ENCODE assay signal across 8 cellular contexts in the genomic region with DNA sequence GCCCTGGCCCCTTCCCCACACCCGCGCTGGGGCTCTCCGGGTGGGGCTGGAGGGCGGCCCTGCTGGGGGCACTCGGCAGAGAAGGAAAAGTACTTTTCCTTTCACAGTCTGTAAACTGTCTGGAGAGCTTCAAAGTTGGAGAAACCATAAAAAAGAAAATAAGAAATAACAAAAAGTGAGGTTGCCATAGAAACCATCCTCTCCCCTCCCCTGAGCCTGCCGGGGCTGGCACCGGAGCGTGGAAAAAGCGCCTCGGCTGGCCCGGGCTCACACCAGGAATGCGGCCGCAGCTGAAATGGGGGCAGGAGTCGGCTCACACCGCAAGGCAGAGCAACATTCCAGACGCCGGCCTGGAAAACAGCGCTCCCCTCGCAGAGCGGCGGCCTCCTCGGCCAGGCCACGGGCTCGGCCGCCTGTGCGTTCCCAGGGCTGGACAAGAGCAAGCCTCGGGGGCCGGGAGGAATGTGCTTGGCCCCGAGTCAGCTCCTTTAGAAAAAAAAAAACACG.
DNase-seq lines count a peak whose midpoint lies in the region; ATAC-seq and TF ChIP-seq lines count a peak whose summit lies in the region.

No MANE protein-coding gene starts in this region.

- H3K9ac ChIP-seq in GM23248 = peak overlapping the region; percentile 91

- 4 to 5% methylated on average over 30 of the region's 30 CpGs for WGBS in GM23248 (ENCODE audit: low coverage in 1 of 2, low lambda C conversion rate in 2 of 2, missing lambda C conversion rate in 2 of 2), 2 experiments

- peak overlapping the region; percentile 89 for H3K4me2 ChIP-seq in GM23248 (ENCODE audit: unreplicated experiment)

- H3K4me3 ChIP-seq in GM23248 = peak overlapping the region; percentile 56
- H3K4me3 ChIP-seq in brain microvascular endothelial cell (ENCODE audit: low read depth, low read length) = peak overlapping the region; percentile 1
- no peak overlapping the region for H3K4me3 ChIP-seq in retinal pigment epithelial cell (ENCODE audit: low read length)

- H3K4me1 ChIP-seq in GM23248 (ENCODE audit: insufficient read depth) = peaks cover 10% of the 10 kb centered on the region

- in situ Hi-C loops in GM23248 (cut with MboI) = no loop called here
- in situ Hi-C loops in brain microvascular endothelial cell (cut with HindIII; ENCODE audit: low pct_ligation_motif_present, low sequenced_read_pairs) = loop anchor here (25.0 kb wide), 1 partner anchor 110 kb away; no protein-coding TSS in a partner anchor

- no peak for ATAC-seq in HG03135 (IDR thresholded peaks at IDR 0.05; ENCODE audit: unreplicated experiment)
- no peak for ATAC-seq in HG02610 (IDR thresholded peaks at IDR 0.05; ENCODE audit: unreplicated experiment)

- H3K79me2 ChIP-seq in GM23248 (ENCODE audit: insufficient read depth) = no peaks in the 10 kb centered on the region

- peak; percentile 97 for DNase-seq in GM23248
- peak; percentile 90 for DNase-seq in brain microvascular endothelial cell
- DNase-seq in iPS-NIHi7 (ENCODE audit: extremely low spot score) = peak; percentile 79
- DNase-seq in retinal pigment epithelial cell (ENCODE audit: low read depth) = peak; percentile 96
- no peak for DNase-seq in NCI-H1105 treated with DMSO at 0.1 percent for 48 hours (lab: John Stamatoyannopoulos, UW)
- no peak for DNase-seq in cortex of kidney (lab: John Stamatoyannopoulos, UW)

- peak overlapping the region; percentile 77 for H3K27ac ChIP-seq in GM23248
- H3K27ac ChIP-seq in brain microvascular endothelial cell = peak overlapping the region; percentile 31

- no peaks in the 10 kb centered on the region for H3F3A ChIP-seq in GM23248 (ENCODE audit: insufficient read depth)

- H2AFZ ChIP-seq in GM23248 = peak overlapping the region; percentile 33

- H4K20me1 ChIP-seq in GM23248 (ENCODE audit: insufficient read depth) = no peaks in the 10 kb centered on the region

- H3K27me3 ChIP-seq in GM23248 (replicated peaks; ENCODE audit: insufficient read depth) (no peaks in the 10 kb centered on the region), brain microvascular endothelial cell (replicated peaks) (no peaks in the 10 kb centered on the region)

- peak; percentile 22 for TF ChIP-seq CTCF in brain microvascular endothelial cell (IDR thresholded peaks at IDR 0.05; ENCODE audit: low read depth, low read length, missing control alignments)
- no peak for TF ChIP-seq CTCF in retinal pigment epithelial cell (conservative IDR thresholded peaks at IDR 0.05; ENCODE audit: low read depth, low read length)

- H3K9me3 ChIP-seq in GM23248 (ENCODE audit: low read depth) = no peaks in the 10 kb centered on the region

- no peaks in the 10 kb centered on the region for H3K9me2 ChIP-seq in GM23248 (ENCODE audit: insufficient read depth)

- H3K36me3 ChIP-seq in GM23248 (ENCODE audit: low read depth) = no peaks in the 10 kb centered on the region
- H3K36me3 ChIP-seq in brain microvascular endothelial cell (replicated peaks) = no peaks in the 10 kb centered on the region

Comparison
In these comparisons a context has a peak if more than half of its experiments do, and no peak if none do; other contexts are left out.
1. DNase-seq: peak in GM23248 (single experiment), brain microvascular endothelial cell (single experiment), iPS-NIHi7 (single experiment) and retinal pigment epithelial cell (single experiment); none in NCI-H1105 treated with DMSO at 0.1 percent for 48 hours (single experiment) and cortex of kidney (single experiment).